Comparison of ENCODE assay signal across 18 cellular contexts in genomic region chr12:4025420-4026358, GRCh38.
DNase-seq lines count a peak whose midpoint lies in the region; ATAC-seq and TF ChIP-seq lines count a peak whose summit lies in the region.
"Had no signal": no experiment of that assay in that cellular context is flagged by ENCODE, and none has a peak within 500 bp of the region (broad histone marks: within the 10 kb centered on the region; RNA-seq: fewer than 3 reads in every experiment).

No MANE protein-coding gene starts in this region.

- H3K27ac Mint-ChIP-seq in GM23338 (peak overlapping the region; percentile 98), WTC11 (peak overlapping the region; percentile 99), neural crest cell (ENCODE audit: unreplicated experiment) (peak overlapping the region; percentile 82)
- H3K27ac Mint-ChIP-seq: activated CD4-positive, alpha-beta memory T cell treated with anti-CD3 and anti-CD28 coated beads, Interleukin-2, amount 10 ng/mL, durations not matched to agents 7 days and 5 days; activated T-helper 2 cell treated with anti-CD3 and anti-CD28 coated beads, Interferon-gamma antibody, Interleukin-2, Interleukin-4, amounts not matched to agents 10 μg/mL and 5 μg/mL and 100 μg/mL, durations not matched to agents 14 hours and 24 hours and 36 hours had no signal

- peaks cover 37% of the 10 kb centered on the region; the same call in 1 of the 2 replicates for H3F3A ChIP-seq in GM23338 (replicated peaks; ENCODE audit: low read depth)

- no peaks in the 10 kb centered on the region for H3K27me3 ChIP-seq in GM23338 (ENCODE audit: insufficient read depth)
- H3K27me3 ChIP-seq: ascending aorta, thyroid gland had no signal

- DNase-seq in GM23338 (ENCODE audit: low spot score) (peak; percentile 95), WTC11 (ENCODE audit: low spot score) (peak; percentile 82), neural crest cell (ENCODE audit: low read depth, low spot score) (peak; percentile 64), COR-L47 (lab: John Stamatoyannopoulos, UW) (no peak), T-helper 1 cell (no peak)
- DNase-seq: activated CD4-positive, alpha-beta memory T cell treated with anti-CD3 and anti-CD28 coated beads, Interleukin-2, amount 10 ng/mL, durations not matched to agents 7 days and 5 days; dermis blood vessel endothelial cell; DND-41; MM.1S; NCI-H2029; NCI-H526 treated with DMSO at 0.1 percent for 48 hours; T-helper 9 cell; thyroid gland had no signal

- H3K9me3 Mint-ChIP-seq in GM23338 (peaks cover 11% of the 10 kb centered on the region; the same call in 2 of the 3 replicates), WTC11 (no peaks in the 10 kb centered on the region), neural crest cell (no peaks in the 10 kb centered on the region)
- H3K9me3 Mint-ChIP-seq: activated CD4-positive, alpha-beta memory T cell treated with anti-CD3 and anti-CD28 coated beads, Interleukin-2, amount 10 ng/mL, durations not matched to agents 7 days and 5 days; activated T-helper 2 cell treated with anti-CD3 and anti-CD28 coated beads, Interferon-gamma antibody, Interleukin-2, Interleukin-4, amounts not matched to agents 10 μg/mL and 5 μg/mL and 100 μg/mL, durations not matched to agents 14 hours and 24 hours and 36 hours had no signal

- no peaks in the 10 kb centered on the region for H4K20me1 ChIP-seq in GM23338 (replicated peaks; ENCODE audit: insufficient read depth)

- H3K36me3 Mint-ChIP-seq in GM23338 (ENCODE audit: low read depth) (peaks cover 9% of the 10 kb centered on the region; the same call in 2 of the 3 replicates), WTC11 (peaks cover 18% of the 10 kb centered on the region), neural crest cell (ENCODE audit: low read depth) (no peaks in the 10 kb centered on the region)

- peak overlapping the region; percentile 97 for H3K27ac ChIP-seq in GM23338 (ENCODE audit: low read depth)
- H3K27ac ChIP-seq: ascending aorta, thyroid gland had no signal

- H3K4me1 ChIP-seq in GM23338 (ENCODE audit: insufficient read depth), result peaks cover 50% of the 10 kb centered on the region
- H3K4me1 ChIP-seq: ascending aorta had no signal

- CTCF ChIA-PET in WTC11 (lab: Charles Lee), result interaction anchor here (0.6 to 6.3 kb wide), 10 partner anchors 8 to 251 kb away, joined by 3 to 21 read pairs (median 4); no protein-coding TSS in a partner anchor

- H3K4me1 Mint-ChIP-seq in GM23338 (peaks cover 83% of the 10 kb centered on the region), WTC11 (peaks cover 89% of the 10 kb centered on the region), neural crest cell (peaks cover 81% of the 10 kb centered on the region)

- TF ChIP-seq CTCF in GM23338 (conservative IDR thresholded peaks at IDR 0.05; ENCODE audit: low read depth in 2 of 2), result no peak
- no peak for TF ChIP-seq CTCF in WTC11 (IDR thresholded peaks at IDR 0.05)
- no peak for TF ChIP-seq CTCF in neural crest cell (conservative IDR thresholded peaks at IDR 0.05)

- H3K79me2 ChIP-seq in GM23338 (replicated peaks; ENCODE audit: insufficient read depth), result no peaks in the 10 kb centered on the region

- H3K4me3 Mint-ChIP-seq in GM23338 (peak overlapping the region; percentile 62), WTC11 (peak overlapping the region; percentile 50), neural crest cell (peak overlapping the region; percentile 66)
- H3K4me3 Mint-ChIP-seq: activated CD4-positive, alpha-beta memory T cell treated with anti-CD3 and anti-CD28 coated beads, Interleukin-2, amount 10 ng/mL, durations not matched to agents 7 days and 5 days had no signal

- peaks cover 38% of the 10 kb centered on the region for H3K27me3 Mint-ChIP-seq in GM23338 (ENCODE audit: insufficient read depth, low read depth, poor library complexity)
- peaks cover 15% of the 10 kb centered on the region for H3K27me3 Mint-ChIP-seq in WTC11 (ENCODE audit: low read depth)
- H3K27me3 Mint-ChIP-seq in neural crest cell (ENCODE audit: low read depth), result no peaks in the 10 kb centered on the region

- H3K4me3 ChIP-seq in GM23338 (peak overlapping the region; percentile 36), iPS-11a (ENCODE audit: low read depth, low read length) (peak overlapping the region; percentile 1)
- H3K4me3 ChIP-seq: ascending aorta, thyroid gland had no signal

- no peak overlapping the region for H2AFZ ChIP-seq in GM23338

- 0 out of 2 replicates have a peak, but pooled peaks cover 5% of the 10 kb centered on the region for H3K9me2 ChIP-seq in GM23338 (ENCODE audit: insufficient read depth)

- ATAC-seq in GM23338 (peak; percentile 85), WTC11 (peak; percentile 81), HG03175 (IDR thresholded peaks at IDR 0.05; ENCODE audit: unreplicated experiment) (no peak), HG03039 (IDR thresholded peaks at IDR 0.05; ENCODE audit: unreplicated experiment) (no peak)

- H3K4me2 ChIP-seq in GM23338, result peak overlapping the region; percentile 41

- H3K36me3 ChIP-seq in GM23338 (ENCODE audit: insufficient read depth), result no peaks in the 10 kb centered on the region
- H3K36me3 ChIP-seq: ascending aorta, thyroid gland had no signal

- POLR2A ChIA-PET in WTC11 (lab: Charles Lee), result interaction anchor here (0.9 to 1.5 kb wide), 6 partner anchors 11 to 251 kb away, joined by 3 to 12 read pairs (median 4); partner anchors contain the start of gene CCND2

TF ChIP-seq in WTC11, 78 proteins besides CTCF, POLR2A, EP300 and RAD21 (continues in another document):
- TF ChIP-seq SMAD4 (CRISPR knock-in tag; IDR thresholded peaks at IDR 0.05), result 0 out of 2 replicates have a peak, but pooled peaks have one; percentile 10
- 0 out of 2 replicates have a peak, but pooled peaks have one; percentile 3 for TF ChIP-seq USF2 (CRISPR knock-in tag; IDR thresholded peaks at IDR 0.05)
- TF ChIP-seq USF1 (CRISPR knock-in tag; IDR thresholded peaks at IDR 0.05), result peak; percentile 23; the same call in 1 of the 2 replicates
- TF ChIP-seq NFE2L1 (CRISPR knock-in tag; IDR thresholded peaks at IDR 0.05), result 0 out of 2 replicates have a peak, but pooled peaks have one; percentile 64
- peak; percentile 77; the same call in 1 of the 2 replicates for TF ChIP-seq ZNF232 (CRISPR knock-in tag; IDR thresholded peaks at IDR 0.05)
- TF ChIP-seq TEAD4 (CRISPR knock-in tag; IDR thresholded peaks at IDR 0.05), result no peak
- TF ChIP-seq ZBTB43 (CRISPR knock-in tag; IDR thresholded peaks at IDR 0.05), result peak; percentile 74; the same call in 1 of the 2 replicates
- no peak for TF ChIP-seq IRF1 (CRISPR knock-in tag; IDR thresholded peaks at IDR 0.05)
- TF ChIP-seq TEAD1 (CRISPR knock-in tag; IDR thresholded peaks at IDR 0.05), result peak; percentile 78; the same call in 1 of the 2 replicates
- TF ChIP-seq CBFB (CRISPR knock-in tag; IDR thresholded peaks at IDR 0.05; ENCODE audit: low read depth), result no peak
- TF ChIP-seq SP1 (CRISPR knock-in tag; conservative IDR thresholded peaks at IDR 0.05), result peak; percentile 50
- TF ChIP-seq FOXP4 (CRISPR knock-in tag; IDR thresholded peaks at IDR 0.05), result peak; percentile 74

Comparison
In these comparisons a context has a peak if more than half of its experiments do, and no peak if none do; other contexts are left out.
1. ATAC-seq: peak in GM23338 (single experiment) and WTC11 (single experiment); none in HG03175 (single experiment) and HG03039 (single experiment).
2. DNase-seq: peak in GM23338 (single experiment), WTC11 (single experiment) and neural crest cell (single experiment); none in COR-L47 (single experiment) and T-helper 1 cell (0 of 5).
3. Peak in every context shown above with its lines, with median percentiles within 50 percentile points of each other: H3K27ac Mint-ChIP-seq and H3K4me3 Mint-ChIP-seq.